ENCODE assay signal across 1 cellular context in genomic region chr4:69096111-69096656, GRCh38.
TF ChIP-seq lines count a peak whose summit lies in the region.

Gene UGT2B7, plus strand, starts transcription at chr4:69096474. Its CDS starts 47 bp downstream, at chr4:69096521.

TF ChIP-seq in HepG2, 621 proteins besides CTCF, POLR2A, EP300 and RAD21 (continued from another document):
- TF ChIP-seq ZBTB34 (CRISPR knock-in tag; IDR thresholded peaks at IDR 0.05), result peak; percentile 78; the same call in 1 of the 2 replicates
- TF ChIP-seq ZNF619 (CRISPR knock-in tag; IDR thresholded peaks at IDR 0.05), result no peak
- TF ChIP-seq ATF2 (CRISPR knock-in tag; IDR thresholded peaks at IDR 0.05), result peak; percentile 83
- peak; percentile 78 for TF ChIP-seq HOXA5 (CRISPR knock-in tag; IDR thresholded peaks at IDR 0.05)
- no peak for TF ChIP-seq ZNF501 (CRISPR knock-in tag; IDR thresholded peaks at IDR 0.05)
- 0 out of 2 replicates have a peak, but pooled peaks have one; percentile 65 for TF ChIP-seq ZNF580 (CRISPR knock-in tag; IDR thresholded peaks at IDR 0.05; ENCODE audit: borderline replicate concordance, low read depth)
- peak; percentile 87 for TF ChIP-seq TCF7 (IDR thresholded peaks at IDR 0.05; ENCODE audit: low read depth)
- TF ChIP-seq SOX5 (CRISPR knock-in tag; IDR thresholded peaks at IDR 0.05; ENCODE audit: borderline replicate concordance), result peak; percentile 88
- TF ChIP-seq ZNF383 (CRISPR knock-in tag; IDR thresholded peaks at IDR 0.05; ENCODE audit: borderline replicate concordance), result no peak
- peak; percentile 63 for TF ChIP-seq CEBPB (IDR thresholded peaks at IDR 0.05; ENCODE audit: borderline replicate concordance, low read depth, low read length)
- TF ChIP-seq MEIS1 (CRISPR knock-in tag; IDR thresholded peaks at IDR 0.05; ENCODE audit: borderline replicate concordance), result peak; percentile 94
- no peak for TF ChIP-seq ZNF382 (CRISPR knock-in tag; IDR thresholded peaks at IDR 0.05; ENCODE audit: borderline replicate concordance)
- TF ChIP-seq MEIS2 (CRISPR knock-in tag; IDR thresholded peaks at IDR 0.05), result peak; percentile 73; the same call in 1 of the 2 replicates
- TF ChIP-seq MLX (CRISPR knock-in tag; IDR thresholded peaks at IDR 0.05), result peak; percentile 82
